Comparison of ENCODE assay signal across 1 cellular context in the genomic region with DNA sequence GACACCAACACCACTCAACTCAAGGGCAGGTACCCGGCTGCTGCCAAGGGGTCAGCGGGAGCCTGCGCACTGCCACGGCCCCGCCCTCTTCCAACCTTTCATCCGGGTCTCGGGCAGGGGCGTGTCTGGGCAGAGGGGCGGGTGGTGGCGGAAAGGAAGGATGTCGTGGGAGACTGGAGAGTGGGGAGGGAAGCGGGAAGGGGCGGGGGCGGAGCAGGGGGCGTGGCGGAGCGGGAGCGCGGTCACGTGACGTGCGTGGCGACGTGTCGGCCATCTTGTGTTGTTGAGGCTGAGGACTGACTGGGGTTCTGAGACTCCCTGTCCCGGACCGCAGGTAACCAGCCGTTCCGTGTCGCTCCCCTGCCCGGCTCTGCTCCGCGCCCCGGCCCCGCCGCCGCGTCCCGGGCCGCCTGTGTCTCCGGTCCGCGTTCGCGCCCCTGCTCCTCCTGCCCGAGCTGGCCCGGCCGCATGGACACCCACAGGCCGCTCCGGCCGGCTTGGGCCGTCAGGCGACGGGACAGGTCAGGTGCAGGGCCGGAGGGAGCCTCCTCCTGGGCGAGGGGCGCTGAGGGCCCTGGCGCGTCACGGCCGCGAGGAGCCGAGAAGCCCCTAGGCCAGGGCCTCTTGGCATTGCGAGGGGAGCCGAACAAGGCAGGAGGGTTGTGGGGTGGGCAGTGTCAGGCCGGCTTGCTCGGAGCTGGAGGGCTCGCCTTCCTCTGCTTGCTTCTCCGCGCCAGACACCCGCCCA.
TF ChIP-seq lines count a peak whose summit lies in the region.

A gene with protein sequence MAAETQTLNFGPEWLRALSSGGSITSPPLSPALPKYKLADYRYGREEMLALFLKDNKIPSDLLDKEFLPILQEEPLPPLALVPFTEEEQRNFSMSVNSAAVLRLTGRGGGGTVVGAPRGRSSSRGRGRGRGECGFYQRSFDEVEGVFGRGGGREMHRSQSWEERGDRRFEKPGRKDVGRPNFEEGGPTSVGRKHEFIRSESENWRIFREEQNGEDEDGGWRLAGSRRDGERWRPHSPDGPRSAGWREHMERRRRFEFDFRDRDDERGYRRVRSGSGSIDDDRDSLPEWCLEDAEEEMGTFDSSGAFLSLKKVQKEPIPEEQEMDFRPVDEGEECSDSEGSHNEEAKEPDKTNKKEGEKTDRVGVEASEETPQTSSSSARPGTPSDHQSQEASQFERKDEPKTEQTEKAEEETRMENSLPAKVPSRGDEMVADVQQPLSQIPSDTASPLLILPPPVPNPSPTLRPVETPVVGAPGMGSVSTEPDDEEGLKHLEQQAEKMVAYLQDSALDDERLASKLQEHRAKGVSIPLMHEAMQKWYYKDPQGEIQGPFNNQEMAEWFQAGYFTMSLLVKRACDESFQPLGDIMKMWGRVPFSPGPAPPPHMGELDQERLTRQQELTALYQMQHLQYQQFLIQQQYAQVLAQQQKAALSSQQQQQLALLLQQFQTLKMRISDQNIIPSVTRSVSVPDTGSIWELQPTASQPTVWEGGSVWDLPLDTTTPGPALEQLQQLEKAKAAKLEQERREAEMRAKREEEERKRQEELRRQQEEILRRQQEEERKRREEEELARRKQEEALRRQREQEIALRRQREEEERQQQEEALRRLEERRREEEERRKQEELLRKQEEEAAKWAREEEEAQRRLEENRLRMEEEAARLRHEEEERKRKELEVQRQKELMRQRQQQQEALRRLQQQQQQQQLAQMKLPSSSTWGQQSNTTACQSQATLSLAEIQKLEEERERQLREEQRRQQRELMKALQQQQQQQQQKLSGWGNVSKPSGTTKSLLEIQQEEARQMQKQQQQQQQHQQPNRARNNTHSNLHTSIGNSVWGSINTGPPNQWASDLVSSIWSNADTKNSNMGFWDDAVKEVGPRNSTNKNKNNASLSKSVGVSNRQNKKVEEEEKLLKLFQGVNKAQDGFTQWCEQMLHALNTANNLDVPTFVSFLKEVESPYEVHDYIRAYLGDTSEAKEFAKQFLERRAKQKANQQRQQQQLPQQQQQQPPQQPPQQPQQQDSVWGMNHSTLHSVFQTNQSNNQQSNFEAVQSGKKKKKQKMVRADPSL (N-terminal part only) (plus strand): TSS at position 273 of the 748 bp plus-strand sequence. CDS start 37,867 bp downstream, outside the sequence.

TF ChIP-seq in HepG2, 621 proteins besides CTCF, POLR2A, EP300 and RAD21 (continued from another document and continues in another):
- TF ChIP-seq, protein P1, sequence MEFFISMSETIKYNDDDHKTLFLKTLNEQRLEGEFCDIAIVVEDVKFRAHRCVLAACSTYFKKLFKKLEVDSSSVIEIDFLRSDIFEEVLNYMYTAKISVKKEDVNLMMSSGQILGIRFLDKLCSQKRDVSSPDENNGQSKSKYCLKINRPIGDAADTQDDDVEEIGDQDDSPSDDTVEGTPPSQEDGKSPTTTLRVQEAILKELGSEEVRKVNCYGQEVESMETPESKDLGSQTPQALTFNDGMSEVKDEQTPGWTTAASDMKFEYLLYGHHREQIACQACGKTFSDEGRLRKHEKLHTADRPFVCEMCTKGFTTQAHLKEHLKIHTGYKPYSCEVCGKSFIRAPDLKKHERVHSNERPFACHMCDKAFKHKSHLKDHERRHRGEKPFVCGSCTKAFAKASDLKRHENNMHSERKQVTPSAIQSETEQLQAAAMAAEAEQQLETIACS (CRISPR knock-in tag; IDR thresholded peaks at IDR 0.05): no peak
- TF ChIP-seq KDM1A (CRISPR knock-in tag; IDR thresholded peaks at IDR 0.05): no peak
- TF ChIP-seq ARID2 (CRISPR knock-in tag; IDR thresholded peaks at IDR 0.05; ENCODE audit: borderline replicate concordance): no peak
- 0 out of 2 replicates have a peak, but pooled peaks have one; percentile 59 for TF ChIP-seq NKX3-1 (CRISPR knock-in tag; IDR thresholded peaks at IDR 0.05)
- peak; percentile 91 for TF ChIP-seq ZNF343 (CRISPR knock-in tag; IDR thresholded peaks at IDR 0.05)
- no peak for TF ChIP-seq FOXJ3 (CRISPR knock-in tag; IDR thresholded peaks at IDR 0.05; ENCODE audit: borderline replicate concordance)
- no peak for TF ChIP-seq ZNF569 (CRISPR knock-in tag; IDR thresholded peaks at IDR 0.05; ENCODE audit: borderline replicate concordance)
- TF ChIP-seq, protein P2, sequence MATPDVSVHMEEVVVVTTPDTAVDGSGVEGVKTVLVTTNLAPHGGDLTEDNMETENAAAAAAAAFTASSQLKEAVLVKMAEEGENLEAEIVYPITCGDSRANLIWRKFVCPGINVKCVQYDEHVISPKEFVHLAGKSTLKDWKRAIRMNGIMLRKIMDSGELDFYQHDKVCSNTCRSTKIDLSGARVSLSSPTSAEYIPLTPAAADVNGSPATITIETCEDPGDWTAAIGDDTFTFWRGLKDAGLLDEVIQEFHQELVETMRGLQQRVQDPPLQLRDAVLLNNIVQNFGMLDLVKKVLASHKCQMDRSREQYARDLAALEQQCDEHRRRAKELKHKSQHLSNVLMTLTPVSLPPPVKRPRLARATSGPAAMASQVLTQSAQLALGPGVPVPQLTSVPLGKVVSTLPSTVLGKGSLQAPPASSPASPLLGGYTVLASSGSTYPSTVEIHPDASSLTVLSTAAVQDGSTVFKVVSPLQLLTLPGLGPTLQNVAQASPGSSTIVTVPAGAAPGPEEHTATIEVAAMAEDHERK (CRISPR knock-in tag; IDR thresholded peaks at IDR 0.05; ENCODE audit: low read depth): peak; percentile 86
- TF ChIP-seq JDP2 (CRISPR knock-in tag; IDR thresholded peaks at IDR 0.05; ENCODE audit: borderline replicate concordance): peak; percentile 71; the same call in 1 of the 2 replicates
- TF ChIP-seq, protein P3, sequence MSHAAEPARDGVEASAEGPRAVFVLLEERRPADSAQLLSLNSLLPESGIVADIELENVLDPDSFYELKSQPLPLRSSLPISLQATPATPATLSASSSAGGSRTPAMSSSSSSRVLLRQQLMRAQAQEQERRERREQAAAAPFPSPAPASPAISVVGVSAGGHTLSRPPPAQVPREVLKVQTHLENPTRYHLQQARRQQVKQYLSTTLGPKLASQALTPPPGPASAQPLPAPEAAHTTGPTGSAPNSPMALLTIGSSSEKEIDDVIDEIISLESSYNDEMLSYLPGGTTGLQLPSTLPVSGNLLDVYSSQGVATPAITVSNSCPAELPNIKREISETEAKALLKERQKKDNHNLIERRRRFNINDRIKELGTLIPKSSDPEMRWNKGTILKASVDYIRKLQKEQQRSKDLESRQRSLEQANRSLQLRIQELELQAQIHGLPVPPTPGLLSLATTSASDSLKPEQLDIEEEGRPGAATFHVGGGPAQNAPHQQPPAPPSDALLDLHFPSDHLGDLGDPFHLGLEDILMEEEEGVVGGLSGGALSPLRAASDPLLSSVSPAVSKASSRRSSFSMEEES (CRISPR knock-in tag; IDR thresholded peaks at IDR 0.05): peak; percentile 71; the same call in 1 of the 2 replicates
- TF ChIP-seq SOX6 (IDR thresholded peaks at IDR 0.05): no peak
- peak; percentile 27; the same call in 1 of the 2 replicates for TF ChIP-seq SOX6 (CRISPR knock-in tag; IDR thresholded peaks at IDR 0.05)
- TF ChIP-seq ZNF333 (CRISPR knock-in tag; IDR thresholded peaks at IDR 0.05; ENCODE audit: borderline replicate concordance): peak; percentile 99; the same call in 1 of the 2 replicates
- no peak for TF ChIP-seq CENPT (CRISPR knock-in tag; IDR thresholded peaks at IDR 0.05; ENCODE audit: low read depth)
- TF ChIP-seq, protein P4, sequence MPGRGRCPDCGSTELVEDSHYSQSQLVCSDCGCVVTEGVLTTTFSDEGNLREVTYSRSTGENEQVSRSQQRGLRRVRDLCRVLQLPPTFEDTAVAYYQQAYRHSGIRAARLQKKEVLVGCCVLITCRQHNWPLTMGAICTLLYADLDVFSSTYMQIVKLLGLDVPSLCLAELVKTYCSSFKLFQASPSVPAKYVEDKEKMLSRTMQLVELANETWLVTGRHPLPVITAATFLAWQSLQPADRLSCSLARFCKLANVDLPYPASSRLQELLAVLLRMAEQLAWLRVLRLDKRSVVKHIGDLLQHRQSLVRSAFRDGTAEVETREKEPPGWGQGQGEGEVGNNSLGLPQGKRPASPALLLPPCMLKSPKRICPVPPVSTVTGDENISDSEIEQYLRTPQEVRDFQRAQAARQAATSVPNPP (CRISPR knock-in tag; IDR thresholded peaks at IDR 0.05): peak; percentile 43; the same call in 1 of the 2 replicates
- peak; percentile 60; the same call in 1 of the 2 replicates for TF ChIP-seq KAT8 (CRISPR knock-in tag; IDR thresholded peaks at IDR 0.05)
- TF ChIP-seq TBP (CRISPR knock-in tag; IDR thresholded peaks at IDR 0.05): no peak
- TF ChIP-seq ZNF20 (CRISPR knock-in tag; IDR thresholded peaks at IDR 0.05): no peak
- TF ChIP-seq REXO4 (CRISPR knock-in tag; IDR thresholded peaks at IDR 0.05; ENCODE audit: borderline replicate concordance): peak; percentile 72; the same call in 1 of the 2 replicates
- TF ChIP-seq ZFP41 (CRISPR knock-in tag; IDR thresholded peaks at IDR 0.05; ENCODE audit: borderline replicate concordance): no peak
- TF ChIP-seq, protein P5, sequence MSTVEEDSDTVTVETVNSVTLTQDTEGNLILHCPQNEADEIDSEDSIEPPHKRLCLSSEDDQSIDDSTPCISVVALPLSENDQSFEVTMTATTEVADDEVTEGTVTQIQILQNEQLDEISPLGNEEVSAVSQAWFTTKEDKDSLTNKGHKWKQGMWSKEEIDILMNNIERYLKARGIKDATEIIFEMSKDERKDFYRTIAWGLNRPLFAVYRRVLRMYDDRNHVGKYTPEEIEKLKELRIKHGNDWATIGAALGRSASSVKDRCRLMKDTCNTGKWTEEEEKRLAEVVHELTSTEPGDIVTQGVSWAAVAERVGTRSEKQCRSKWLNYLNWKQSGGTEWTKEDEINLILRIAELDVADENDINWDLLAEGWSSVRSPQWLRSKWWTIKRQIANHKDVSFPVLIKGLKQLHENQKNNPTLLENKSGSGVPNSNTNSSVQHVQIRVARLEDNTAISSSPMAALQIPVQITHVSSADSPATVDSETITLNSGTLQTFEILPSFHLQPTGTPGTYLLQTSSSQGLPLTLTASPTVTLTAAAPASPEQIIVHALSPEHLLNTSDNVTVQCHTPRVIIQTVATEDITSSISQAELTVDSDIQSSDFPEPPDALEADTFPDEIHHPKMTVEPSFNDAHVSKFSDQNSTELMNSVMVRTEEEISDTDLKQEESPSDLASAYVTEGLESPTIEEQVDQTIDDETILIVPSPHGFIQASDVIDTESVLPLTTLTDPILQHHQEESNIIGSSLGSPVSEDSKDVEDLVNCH (CRISPR knock-in tag; IDR thresholded peaks at IDR 0.05): peak; percentile 97; the same call in 1 of the 2 replicates
- no peak; the same call in 1 of the 2 replicates for TF ChIP-seq HDAC2 (CRISPR knock-in tag; IDR thresholded peaks at IDR 0.05)
- peak; percentile 85 for TF ChIP-seq KMT2A (CRISPR knock-in tag; IDR thresholded peaks at IDR 0.05)
- no peak for TF ChIP-seq THYN1 (CRISPR knock-in tag; IDR thresholded peaks at IDR 0.05; ENCODE audit: borderline replicate concordance, low read depth)
- TF ChIP-seq ZNF354B (CRISPR knock-in tag; IDR thresholded peaks at IDR 0.05): peak; percentile 95; the same call in 1 of the 2 replicates
- TF ChIP-seq, protein P6, sequence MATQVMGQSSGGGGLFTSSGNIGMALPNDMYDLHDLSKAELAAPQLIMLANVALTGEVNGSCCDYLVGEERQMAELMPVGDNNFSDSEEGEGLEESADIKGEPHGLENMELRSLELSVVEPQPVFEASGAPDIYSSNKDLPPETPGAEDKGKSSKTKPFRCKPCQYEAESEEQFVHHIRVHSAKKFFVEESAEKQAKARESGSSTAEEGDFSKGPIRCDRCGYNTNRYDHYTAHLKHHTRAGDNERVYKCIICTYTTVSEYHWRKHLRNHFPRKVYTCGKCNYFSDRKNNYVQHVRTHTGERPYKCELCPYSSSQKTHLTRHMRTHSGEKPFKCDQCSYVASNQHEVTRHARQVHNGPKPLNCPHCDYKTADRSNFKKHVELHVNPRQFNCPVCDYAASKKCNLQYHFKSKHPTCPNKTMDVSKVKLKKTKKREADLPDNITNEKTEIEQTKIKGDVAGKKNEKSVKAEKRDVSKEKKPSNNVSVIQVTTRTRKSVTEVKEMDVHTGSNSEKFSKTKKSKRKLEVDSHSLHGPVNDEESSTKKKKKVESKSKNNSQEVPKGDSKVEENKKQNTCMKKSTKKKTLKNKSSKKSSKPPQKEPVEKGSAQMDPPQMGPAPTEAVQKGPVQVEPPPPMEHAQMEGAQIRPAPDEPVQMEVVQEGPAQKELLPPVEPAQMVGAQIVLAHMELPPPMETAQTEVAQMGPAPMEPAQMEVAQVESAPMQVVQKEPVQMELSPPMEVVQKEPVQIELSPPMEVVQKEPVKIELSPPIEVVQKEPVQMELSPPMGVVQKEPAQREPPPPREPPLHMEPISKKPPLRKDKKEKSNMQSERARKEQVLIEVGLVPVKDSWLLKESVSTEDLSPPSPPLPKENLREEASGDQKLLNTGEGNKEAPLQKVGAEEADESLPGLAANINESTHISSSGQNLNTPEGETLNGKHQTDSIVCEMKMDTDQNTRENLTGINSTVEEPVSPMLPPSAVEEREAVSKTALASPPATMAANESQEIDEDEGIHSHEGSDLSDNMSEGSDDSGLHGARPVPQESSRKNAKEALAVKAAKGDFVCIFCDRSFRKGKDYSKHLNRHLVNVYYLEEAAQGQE (IDR thresholded peaks at IDR 0.05; ENCODE audit: borderline replicate concordance in 1 of 2, low read depth in 1 of 2, low read length in 2 of 2): no peak
- TF ChIP-seq GATA4 (IDR thresholded peaks at IDR 0.05; ENCODE audit: borderline replicate concordance, low read depth): 0 out of 2 replicates have a peak, but pooled peaks have one; percentile 36
- TF ChIP-seq, protein P7, sequence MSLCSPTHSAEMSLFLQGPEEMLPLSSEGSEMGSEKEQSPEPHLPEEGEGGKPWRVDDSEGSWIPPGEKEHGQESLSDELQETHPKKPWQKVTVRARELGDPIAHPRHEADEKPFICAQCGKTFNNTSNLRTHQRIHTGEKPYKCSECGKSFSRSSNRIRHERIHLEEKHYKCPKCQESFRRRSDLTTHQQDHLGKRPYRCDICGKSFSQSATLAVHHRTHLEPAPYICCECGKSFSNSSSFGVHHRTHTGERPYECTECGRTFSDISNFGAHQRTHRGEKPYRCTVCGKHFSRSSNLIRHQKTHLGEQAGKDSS (CRISPR knock-in tag; IDR thresholded peaks at IDR 0.05; ENCODE audit: borderline replicate concordance, low read depth): peak; percentile 85
- TF ChIP-seq MLLT10 (CRISPR knock-in tag; IDR thresholded peaks at IDR 0.05): no peak
- no peak for TF ChIP-seq GABPA (IDR thresholded peaks at IDR 0.05; ENCODE audit: low read depth, low read length)
- TF ChIP-seq GABPA (CRISPR knock-in tag; IDR thresholded peaks at IDR 0.05; ENCODE audit: low read depth): peak; percentile 70
- TF ChIP-seq NFE2 (CRISPR knock-in tag; IDR thresholded peaks at IDR 0.05): no peak
- 0 out of 4 replicates have a peak, but pooled peaks of 1 of the 2 experiments have one; percentile 47 for TF ChIP-seq KLF16 (CRISPR knock-in tag; IDR thresholded peaks at IDR 0.05)
- TF ChIP-seq, protein P8, sequence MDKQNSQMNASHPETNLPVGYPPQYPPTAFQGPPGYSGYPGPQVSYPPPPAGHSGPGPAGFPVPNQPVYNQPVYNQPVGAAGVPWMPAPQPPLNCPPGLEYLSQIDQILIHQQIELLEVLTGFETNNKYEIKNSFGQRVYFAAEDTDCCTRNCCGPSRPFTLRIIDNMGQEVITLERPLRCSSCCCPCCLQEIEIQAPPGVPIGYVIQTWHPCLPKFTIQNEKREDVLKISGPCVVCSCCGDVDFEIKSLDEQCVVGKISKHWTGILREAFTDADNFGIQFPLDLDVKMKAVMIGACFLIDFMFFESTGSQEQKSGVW (CRISPR knock-in tag; IDR thresholded peaks at IDR 0.05; ENCODE audit: borderline replicate concordance): no peak
- TF ChIP-seq ARNT2 (CRISPR knock-in tag; IDR thresholded peaks at IDR 0.05; ENCODE audit: low read depth): peak; percentile 65; the same call in 1 of the 2 replicates
- TF ChIP-seq IKZF1 (IDR thresholded peaks at IDR 0.05): no peak
